1 cellular context compared by ENCODE assay signal in genomic region chr11:65919151-65920034, GRCh38.
A peak's percentile ranks its signal among the peaks of the same experiment; 100 is the strongest.
TF ChIP-seq lines count a peak whose summit lies in the region.

DRAP1 (plus strand) TSS chr11:65919426; CDS start chr11:65919502, 76 bp downstream.

TF ChIP-seq in HepG2, 621 proteins besides CTCF, POLR2A, EP300 and RAD21 (continued from another document):
- TF ChIP-seq ZFP41 (CRISPR knock-in tag; IDR thresholded peaks at IDR 0.05; ENCODE audit: borderline replicate concordance), result no peak; the same call in 1 of the 2 replicates
- TF ChIP-seq ZNF510 (CRISPR knock-in tag; IDR thresholded peaks at IDR 0.05; ENCODE audit: low read depth), result no peak
- peak; percentile 76 for TF ChIP-seq GATAD1 (CRISPR knock-in tag; IDR thresholded peaks at IDR 0.05)
- peak; percentile 63 for TF ChIP-seq NR2C2 (CRISPR knock-in tag; IDR thresholded peaks at IDR 0.05; ENCODE audit: borderline replicate concordance)
- TF ChIP-seq THRA (CRISPR knock-in tag; IDR thresholded peaks at IDR 0.05; ENCODE audit: borderline replicate concordance), result peak; percentile 88
- TF ChIP-seq MTERF4 (CRISPR knock-in tag; IDR thresholded peaks at IDR 0.05), result peak; percentile 92; the same call in 1 of the 2 replicates
- TF ChIP-seq ZNF124 (CRISPR knock-in tag; IDR thresholded peaks at IDR 0.05), result no peak
- TF ChIP-seq HNRNPL (IDR thresholded peaks at IDR 0.05; ENCODE audit: low read depth, low read length), result no peak
- no peak for TF ChIP-seq ZNF275 (CRISPR knock-in tag; IDR thresholded peaks at IDR 0.05; ENCODE audit: borderline replicate concordance)
- no peak for TF ChIP-seq ZNF576 (CRISPR knock-in tag; IDR thresholded peaks at IDR 0.05)
- TF ChIP-seq PRMT3 (CRISPR knock-in tag; IDR thresholded peaks at IDR 0.05; ENCODE audit: borderline replicate concordance, low read depth), result no peak
- no peak for TF ChIP-seq ZHX1 (CRISPR knock-in tag; IDR thresholded peaks at IDR 0.05; ENCODE audit: low read depth)
- TF ChIP-seq YY1 (IDR thresholded peaks at IDR 0.05; ENCODE audit: insufficient read depth, insufficient replicate concordance, low read depth, low read length), result no peak
- no peak for TF ChIP-seq SMARCC2 (IDR thresholded peaks at IDR 0.05)
- no peak for TF ChIP-seq ZNF407 (CRISPR knock-in tag; IDR thresholded peaks at IDR 0.05; ENCODE audit: not compliant biosample characterization)
- TF ChIP-seq NR0B2 (CRISPR knock-in tag; IDR thresholded peaks at IDR 0.05), result peak; percentile 76
- no peak for TF ChIP-seq ZSCAN12 (CRISPR knock-in tag; IDR thresholded peaks at IDR 0.05)
- peak; percentile 73; the same call in 1 of the 2 replicates for TF ChIP-seq ATF2 (CRISPR knock-in tag; IDR thresholded peaks at IDR 0.05)
- TF ChIP-seq ZNF451 (CRISPR knock-in tag; IDR thresholded peaks at IDR 0.05), result peak; percentile 71; the same call in 1 of the 2 replicates
- peak; percentile 66 for TF ChIP-seq PAXIP1 (CRISPR knock-in tag; conservative IDR thresholded peaks at IDR 0.05)
- no peak for TF ChIP-seq ZNF30 (CRISPR knock-in tag; IDR thresholded peaks at IDR 0.05)
- 0 out of 2 replicates have a peak, but pooled peaks have one; percentile 79 for TF ChIP-seq ZFP1 (CRISPR knock-in tag; IDR thresholded peaks at IDR 0.05)
- 0 out of 2 replicates have a peak, but pooled peaks have one; percentile 27 for TF ChIP-seq ZFP90 (CRISPR knock-in tag; IDR thresholded peaks at IDR 0.05; ENCODE audit: borderline replicate concordance)
- no peak for TF ChIP-seq SRSF9 (IDR thresholded peaks at IDR 0.05; ENCODE audit: borderline replicate concordance, insufficient read depth, low read depth, low read length, poor library complexity, severe bottlenecking)
- TF ChIP-seq IKZF1 (IDR thresholded peaks at IDR 0.05), result no peak
- TF ChIP-seq ARNT2 (CRISPR knock-in tag; IDR thresholded peaks at IDR 0.05; ENCODE audit: low read depth), result peak; percentile 88
- peak; percentile 75 for TF ChIP-seq HINFP (CRISPR knock-in tag; IDR thresholded peaks at IDR 0.05; ENCODE audit: low read depth)
- peak; percentile 69 for TF ChIP-seq MYC (CRISPR knock-in tag; IDR thresholded peaks at IDR 0.05; ENCODE audit: borderline replicate concordance)
- TF ChIP-seq ZNF747 (CRISPR knock-in tag; IDR thresholded peaks at IDR 0.05; ENCODE audit: borderline replicate concordance), result 0 out of 2 replicates have a peak, but pooled peaks have one; percentile 55
